8 cellular contexts compared by ENCODE assay signal in genomic region chr3:177538743-177539730, GRCh38.
A peak's percentile ranks its signal among the peaks of the same experiment; 100 is the strongest.
DNase-seq lines count a peak whose midpoint lies in the region; ATAC-seq and TF ChIP-seq lines count a peak whose summit lies in the region.

No MANE protein-coding gene starts in this region.

- H3K36me3 Mint-ChIP-seq in activated T-helper 2 cell treated with anti-CD3 and anti-CD28 coated beads, Interferon-gamma antibody, Interleukin-2, Interleukin-4, amounts not matched to agents 10 μg/mL and 5 μg/mL and 100 μg/mL, durations not matched to agents 14 hours and 24 hours and 36 hours (ENCODE audit: low read depth), result peaks cover 4% of the 10 kb centered on the region

- peak; percentile 93 for ATAC-seq in GM19043 (IDR thresholded peaks at IDR 0.05; ENCODE audit: low read depth, unreplicated experiment)
- ATAC-seq in HG03159 (IDR thresholded peaks at IDR 0.05; ENCODE audit: unreplicated experiment), result peak; percentile 98

- H3K9ac ChIP-seq in BLaER1 (peak overlapping the region; percentile 28; the same call in 1 of the 2 replicates), subcutaneous abdominal adipose tissue (ENCODE audit: low read length in 5 of 5) (no peak overlapping the region)

- peaks cover 35% of the 10 kb centered on the region for H3K4me1 ChIP-seq in BLaER1
- H3K4me1 ChIP-seq in subcutaneous abdominal adipose tissue (ENCODE audit: control insufficient read depth in 5 of 5, insufficient read depth in 5 of 5, low read length in 5 of 5), result peaks cover 4 to 29% (median 25%) of the 10 kb centered on the region in 5 donors

- peaks cover 15% of the 10 kb centered on the region for H3K9me3 ChIP-seq in BLaER1
- no peaks in the 10 kb centered on the region for H3K9me3 ChIP-seq in subcutaneous abdominal adipose tissue (ENCODE audit: control insufficient read depth in 5 of 5, low read length in 5 of 5)

- peak overlapping the region; percentile 11 for H3K27ac Mint-ChIP-seq in activated T-helper 2 cell treated with anti-CD3 and anti-CD28 coated beads, Interferon-gamma antibody, Interleukin-2, Interleukin-4, amounts not matched to agents 10 μg/mL and 5 μg/mL and 100 μg/mL, durations not matched to agents 14 hours and 24 hours and 36 hours

- H3K27me3 ChIP-seq in BLaER1 (no peaks in the 10 kb centered on the region), subcutaneous abdominal adipose tissue (ENCODE audit: control insufficient read depth in 5 of 5, insufficient read depth in 4 of 5, low read length in 5 of 5) (no peaks in the 10 kb centered on the region)

- H3K4me3 Mint-ChIP-seq in activated T-helper 2 cell treated with anti-CD3 and anti-CD28 coated beads, Interferon-gamma antibody, Interleukin-2, Interleukin-4, amounts not matched to agents 10 μg/mL and 5 μg/mL and 100 μg/mL, durations not matched to agents 14 hours and 24 hours and 36 hours (ENCODE audit: low read depth), result peak overlapping the region; percentile 0

- TF ChIP-seq CTCF in GM13976 (IDR thresholded peaks at IDR 0.05; ENCODE audit: borderline replicate concordance, control extremely low read depth, extremely low read depth, insufficient read depth, missing control alignments) (no peak), coronary artery (IDR thresholded peaks at IDR 0.05) (no peak)

- in situ Hi-C loops in GM13976 (cut with MboI; ENCODE audit: low sequenced_read_pairs, unreplicated experiment), result no loop called here

- H3K4me2 ChIP-seq in BLaER1, result peak overlapping the region; percentile 76

- intact Hi-C loops in activated T-helper 2 cell treated with anti-CD3 and anti-CD28 coated beads, Interferon-gamma antibody, Interleukin-2, Interleukin-4, amounts not matched to agents 10 μg/mL and 5 μg/mL and 100 μg/mL, durations not matched to agents 14 hours and 24 hours and 36 hours (cut with micrococcal nuclease), result no loop called here

- DNase-seq in activated T-helper 2 cell treated with anti-CD3 and anti-CD28 coated beads, Interferon-gamma antibody, Interleukin-2, Interleukin-4, amounts not matched to agents 10 μg/mL and 5 μg/mL and 100 μg/mL, durations not matched to agents 14 hours and 24 hours and 36 hours (ENCODE audit: low spot score), result no peak
- DNase-seq in T1000 (lab: John Stamatoyannopoulos, UW) (no peak), GM13976 (ENCODE audit: low spot score) (no peak), coronary artery (ENCODE audit: low spot score) (no peak)

- H3K4me3 ChIP-seq in BLaER1, result peak overlapping the region; percentile 30; the same call in 1 of the 2 replicates
- no peak overlapping the region for H3K4me3 ChIP-seq in subcutaneous abdominal adipose tissue (ENCODE audit: low read depth in 1 of 5, low read length in 5 of 5)
- H3K4me3 ChIP-seq in coronary artery, result no peak overlapping the region

- H3K36me3 ChIP-seq in BLaER1 (no peaks in the 10 kb centered on the region), subcutaneous abdominal adipose tissue (ENCODE audit: control insufficient read depth in 5 of 5, insufficient read depth in 5 of 5, low read length in 5 of 5) (no peaks in the 10 kb centered on the region)

- no peaks in the 10 kb centered on the region for H3K27me3 Mint-ChIP-seq in activated T-helper 2 cell treated with anti-CD3 and anti-CD28 coated beads, Interferon-gamma antibody, Interleukin-2, Interleukin-4, amounts not matched to agents 10 μg/mL and 5 μg/mL and 100 μg/mL, durations not matched to agents 14 hours and 24 hours and 36 hours (ENCODE audit: low read depth)

- no peaks in the 10 kb centered on the region for H3K9me3 Mint-ChIP-seq in activated T-helper 2 cell treated with anti-CD3 and anti-CD28 coated beads, Interferon-gamma antibody, Interleukin-2, Interleukin-4, amounts not matched to agents 10 μg/mL and 5 μg/mL and 100 μg/mL, durations not matched to agents 14 hours and 24 hours and 36 hours

- H3K27ac ChIP-seq in BLaER1 (peak overlapping the region; percentile 70), subcutaneous abdominal adipose tissue (ENCODE audit: low read depth, low read length) (peak overlapping the region; percentile 34), coronary artery (peak overlapping the region in 1 of 2 donors; percentile 54)

- peaks cover 35% of the 10 kb centered on the region for H3K4me1 Mint-ChIP-seq in activated T-helper 2 cell treated with anti-CD3 and anti-CD28 coated beads, Interferon-gamma antibody, Interleukin-2, Interleukin-4, amounts not matched to agents 10 μg/mL and 5 μg/mL and 100 μg/mL, durations not matched to agents 14 hours and 24 hours and 36 hours (ENCODE audit: low read depth)

- H4K20me1 ChIP-seq in BLaER1, result no peaks in the 10 kb centered on the region
